In the genomic region with DNA sequence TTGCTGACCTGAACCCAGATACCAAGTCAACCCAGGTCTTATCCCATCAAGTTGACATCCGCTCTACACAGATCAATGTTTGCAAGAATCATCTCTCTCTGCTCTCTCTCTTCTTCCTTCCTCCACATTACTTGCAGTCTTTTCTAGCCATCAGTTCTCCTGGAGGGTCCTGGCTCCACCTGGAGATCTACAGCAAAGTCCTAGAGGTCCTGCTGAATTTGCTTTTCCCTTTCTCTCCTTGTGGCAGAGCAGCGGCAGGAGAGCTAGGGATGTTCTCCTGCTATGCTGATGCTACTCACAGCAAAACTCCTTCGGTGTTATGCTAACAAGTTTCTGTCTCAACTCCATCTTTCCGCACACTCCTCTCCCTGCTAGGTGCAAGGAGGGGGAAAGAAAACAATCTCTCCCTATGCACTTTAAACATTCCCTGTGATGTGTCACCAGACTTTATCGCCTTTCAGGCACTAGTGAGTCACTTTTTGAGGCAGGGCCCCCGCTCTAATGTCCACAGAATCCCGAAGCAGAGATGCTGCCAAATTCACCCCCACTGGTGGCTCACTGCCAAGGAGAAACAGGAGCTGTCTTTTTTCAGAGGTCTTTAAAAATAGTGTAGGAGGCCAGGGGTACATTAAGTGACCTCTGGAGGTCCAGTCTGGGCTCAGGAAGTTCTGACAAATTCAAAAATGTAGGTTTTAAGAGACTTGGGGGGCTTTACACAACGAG, we compare ENCODE assay signal across 1 cellular context.
TF ChIP-seq lines count a peak whose summit lies in the region.

No MANE protein-coding gene starts in this region.

TF ChIP-seq in HepG2, 621 proteins besides CTCF, POLR2A, EP300 and RAD21 (continued from another document and continues in another):
- TF ChIP-seq, protein P1, sequence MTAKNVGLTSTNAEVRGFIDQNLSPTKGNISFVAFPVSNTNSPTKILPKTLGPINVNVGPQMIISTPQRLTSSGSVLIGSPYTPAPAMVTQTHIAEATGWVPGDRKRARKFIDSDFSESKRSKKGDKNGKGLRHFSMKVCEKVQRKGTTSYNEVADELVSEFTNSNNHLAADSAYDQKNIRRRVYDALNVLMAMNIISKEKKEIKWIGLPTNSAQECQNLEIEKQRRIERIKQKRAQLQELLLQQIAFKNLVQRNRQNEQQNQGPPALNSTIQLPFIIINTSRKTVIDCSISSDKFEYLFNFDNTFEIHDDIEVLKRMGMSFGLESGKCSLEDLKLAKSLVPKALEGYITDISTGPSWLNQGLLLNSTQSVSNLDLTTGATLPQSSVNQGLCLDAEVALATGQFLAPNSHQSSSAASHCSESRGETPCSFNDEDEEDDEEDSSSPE (CRISPR knock-in tag; IDR thresholded peaks at IDR 0.05) = no peak
- TF ChIP-seq SOX5 (CRISPR knock-in tag; IDR thresholded peaks at IDR 0.05; ENCODE audit: borderline replicate concordance) = peak; percentile 92
- TF ChIP-seq DPF2 (CRISPR knock-in tag; IDR thresholded peaks at IDR 0.05; ENCODE audit: borderline replicate concordance, low read depth) = peak; percentile 17; the same call in 1 of the 2 replicates
- TF ChIP-seq ZFP62 (CRISPR knock-in tag; IDR thresholded peaks at IDR 0.05) = no peak
- TF ChIP-seq PTBP1 (IDR thresholded peaks at IDR 0.05; ENCODE audit: low read depth, low read length, poor library complexity, severe bottlenecking) = no peak
- peak; percentile 6; the same call in 1 of the 2 replicates for TF ChIP-seq SMC3 (IDR thresholded peaks at IDR 0.05; ENCODE audit: low read length)
- peak in 1 of 2 experiments; percentile 13; a peak in 1 of 4 replicates for TF ChIP-seq REST (IDR thresholded peaks at IDR 0.05; ENCODE audit: borderline replicate concordance in 1 of 2, low read depth in 1 of 2, low read length in 2 of 2)
- no peak for TF ChIP-seq KAT7 (CRISPR knock-in tag; IDR thresholded peaks at IDR 0.05; ENCODE audit: borderline replicate concordance)
- TF ChIP-seq ZNF558 (CRISPR knock-in tag; IDR thresholded peaks at IDR 0.05; ENCODE audit: borderline replicate concordance) = no peak
- TF ChIP-seq FOXK2 (IDR thresholded peaks at IDR 0.05) = no peak
- peak; percentile 39; the same call in 1 of the 2 replicates for TF ChIP-seq HOXA3 (CRISPR knock-in tag; IDR thresholded peaks at IDR 0.05)
- no peak for TF ChIP-seq ZNF142 (CRISPR knock-in tag; IDR thresholded peaks at IDR 0.05)
- TF ChIP-seq ZHX1 (CRISPR knock-in tag; IDR thresholded peaks at IDR 0.05; ENCODE audit: low read depth) = 0 out of 2 replicates have a peak, but pooled peaks have one; percentile 21
- TF ChIP-seq, protein P2, sequence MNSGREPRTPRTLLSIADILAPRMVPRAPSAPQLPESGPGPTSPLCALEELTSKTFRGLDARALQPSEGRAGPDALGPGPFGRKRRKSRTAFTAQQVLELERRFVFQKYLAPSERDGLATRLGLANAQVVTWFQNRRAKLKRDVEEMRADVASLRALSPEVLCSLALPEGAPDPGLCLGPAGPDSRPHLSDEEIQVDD (CRISPR knock-in tag; IDR thresholded peaks at IDR 0.05; ENCODE audit: borderline replicate concordance) = no peak
- TF ChIP-seq ATF6 (CRISPR knock-in tag; conservative IDR thresholded peaks at IDR 0.05) = no peak
- no peak for TF ChIP-seq ZNF282 (IDR thresholded peaks at IDR 0.05; ENCODE audit: partially characterized antibody)
- TF ChIP-seq ZNF124 (CRISPR knock-in tag; IDR thresholded peaks at IDR 0.05) = peak; percentile 86
- TF ChIP-seq ZNF552 (CRISPR knock-in tag; IDR thresholded peaks at IDR 0.05; ENCODE audit: borderline replicate concordance) = no peak
- no peak for TF ChIP-seq E2F1 (CRISPR knock-in tag; IDR thresholded peaks at IDR 0.05)
- peak; percentile 51 for TF ChIP-seq NR2F2 (IDR thresholded peaks at IDR 0.05; ENCODE audit: borderline replicate concordance, low read depth)
